22 cellular contexts compared by ENCODE assay signal in the genomic region with DNA sequence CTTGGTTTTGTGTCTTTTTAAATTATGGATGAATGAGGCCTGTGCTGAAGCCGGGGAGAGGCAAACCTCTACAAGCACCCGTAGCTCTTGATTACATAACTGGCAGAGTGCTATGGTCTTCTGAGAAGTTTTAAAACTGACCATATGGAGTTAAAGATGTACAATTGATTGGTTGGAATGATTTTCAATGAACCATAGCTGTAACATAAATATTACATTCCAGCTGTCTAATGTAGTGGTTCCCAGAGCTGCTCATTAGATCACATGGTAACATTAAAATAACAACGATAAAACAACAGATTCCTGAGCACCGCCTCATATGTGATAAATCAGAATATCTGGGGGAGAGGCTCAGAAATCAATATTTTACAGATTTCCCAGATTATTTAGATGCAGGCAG.
DNase-seq lines count a peak whose midpoint lies in the region; ATAC-seq, FAIRE-seq and TF ChIP-seq lines count a peak whose summit lies in the region.
"Had no signal": no experiment of that assay in that cellular context is flagged by ENCODE, and none has a peak within 500 bp of the region (broad histone marks: within the 10 kb centered on the region; RNA-seq: fewer than 3 reads in every experiment).

No MANE protein-coding gene starts in this region.

- ATAC-seq in activated T-helper 17 cell treated with anti-CD3 and anti-CD28 coated beads, Interleukin-2, amount 50 U/mL, for 72 hours (replicated peaks) = no peak
- ATAC-seq: foreskin keratinocyte, Right ventricle myocardium inferior had no signal

- H3K27ac Mint-ChIP-seq in activated T-helper 17 cell treated with anti-CD3 and anti-CD28 coated beads, Interleukin-2, amount 50 U/mL, for 72 hours = no peak overlapping the region
- H3K27ac Mint-ChIP-seq: activated CD4-positive, alpha-beta T cell treated with anti-CD3 and anti-CD28 coated beads, Interleukin-2, amount 10 ng/mL, durations not matched to agents 24 days and 14 days; endodermal cell had no signal

- H3K4me3 Mint-ChIP-seq in activated T-helper 17 cell treated with anti-CD3 and anti-CD28 coated beads, Interleukin-2, amount 50 U/mL, for 72 hours = no peak overlapping the region
- H3K4me3 Mint-ChIP-seq: activated CD4-positive, alpha-beta T cell treated with anti-CD3 and anti-CD28 coated beads, Interleukin-2, amount 10 ng/mL, durations not matched to agents 24 days and 14 days; endodermal cell had no signal

- FAIRE-seq in GM19239 (lab: Jason Lieb, UNC) = no peak
- FAIRE-seq: H54, kidney had no signal

- no peaks in the 10 kb centered on the region for H3K9me3 Mint-ChIP-seq in activated T-helper 17 cell treated with anti-CD3 and anti-CD28 coated beads, Interleukin-2, amount 50 U/mL, for 72 hours
- H3K9me3 Mint-ChIP-seq: activated CD4-positive, alpha-beta T cell treated with anti-CD3 and anti-CD28 coated beads, Interleukin-2, amount 10 ng/mL, durations not matched to agents 24 days and 14 days; endodermal cell had no signal

- H3K79me2 ChIP-seq in fibroblast of lung (ENCODE audit: control insufficient read depth, insufficient read depth, low read length) = no peaks in the 10 kb centered on the region

- peaks cover under 1% of the 10 kb centered on the region for H3K36me3 Mint-ChIP-seq in activated T-helper 17 cell treated with anti-CD3 and anti-CD28 coated beads, Interleukin-2, amount 50 U/mL, for 72 hours (ENCODE audit: low read depth)

- H3K4me2 ChIP-seq in fibroblast of lung (ENCODE audit: extremely low read depth, insufficient read depth, low read length) = peak overlapping the region; percentile 7

- DNase-seq in NCI-H69 (lab: John Stamatoyannopoulos, UW) (peak; percentile 6), fibroblast of lung (ENCODE audit: low read depth in 2 of 2) (peak; percentile 75 to 84), GM19239 (ENCODE audit: insufficient read length, low spot score) (no peak), NCI-H2171 (lab: John Stamatoyannopoulos, UW) (no peak), colonic mucosa (no peak)
- DNase-seq: activated CD4-positive, alpha-beta T cell treated with anti-CD3 and anti-CD28 coated beads, Interleukin-2, amount 10 ng/mL, durations not matched to agents 24 days and 14 days; activated CD8-positive, alpha-beta memory T cell treated with anti-CD3 and anti-CD28 coated beads, Interleukin-2, amount 50 U/mL, for 48 hours; activated effector memory CD4-positive, alpha-beta T cell treated with anti-CD3 and anti-CD28 coated beads, Interleukin-2, amount 50 U/mL, for 16 hours; adrenal gland; Caco-2; endodermal cell; foreskin keratinocyte; kidney; midbrain; NCI-H1417; NCI-H526 treated with DMSO at 0.1 percent for 48 hours had no signal

- H3K9ac ChIP-seq in fibroblast of lung (ENCODE audit: insufficient read depth, low read length) = no peak overlapping the region
- H3K9ac ChIP-seq in colonic mucosa (ENCODE audit: low read depth in 2 of 2, low read length in 2 of 2) = no peak overlapping the region

- H4K20me1 ChIP-seq in fibroblast of lung (ENCODE audit: control insufficient read depth, extremely low read depth, insufficient read depth, low read length) = no peaks in the 10 kb centered on the region

- TF ChIP-seq CTCF in fibroblast of lung (conservative IDR thresholded peaks at IDR 0.05 in 1 of 2, IDR thresholded peaks at IDR 0.05 in 1 of 2; ENCODE audit: low read depth in 1 of 2, low read length in 2 of 2) (no peak), colonic mucosa (IDR thresholded peaks at IDR 0.05) (no peak)

- H3K4me1 ChIP-seq in fibroblast of lung (ENCODE audit: control insufficient read depth, extremely low read depth, insufficient read depth, low read length) = peaks cover 60% of the 10 kb centered on the region
- H3K4me1 ChIP-seq in muscle layer of duodenum (ENCODE audit: control insufficient read depth in 1 of 2, insufficient read depth in 2 of 2, low read length in 2 of 2) = peaks cover 13 to 44% of the 10 kb centered on the region in 2 donors
- no peaks in the 10 kb centered on the region for H3K4me1 ChIP-seq in colonic mucosa

- H2AFZ ChIP-seq in fibroblast of lung (ENCODE audit: low read length) = no peak overlapping the region

- no peak overlapping the region for H3K4me3 ChIP-seq in fibroblast of lung (replicated peaks in 1 of 4; ENCODE audit: control extremely low read depth in 1 of 4, insufficient read depth in 1 of 4, low read depth in 3 of 4, low read length in 4 of 4)
- H3K4me3 ChIP-seq in muscle layer of duodenum (ENCODE audit: low read depth in 1 of 2, low read length in 2 of 2) = no peak overlapping the region
- H3K4me3 ChIP-seq in colonic mucosa = no peak overlapping the region
- H3K4me3 ChIP-seq: adrenal gland, right atrium auricular region, tibial nerve had no signal

- H3K9me3 ChIP-seq in fibroblast of lung (ENCODE audit: control insufficient read depth, insufficient read depth, low read depth, low read length) (no peaks in the 10 kb centered on the region), muscle layer of duodenum (ENCODE audit: control insufficient read depth in 1 of 2, low read length in 2 of 2) (no peaks in the 10 kb centered on the region), colonic mucosa (no peaks in the 10 kb centered on the region)
- H3K9me3 ChIP-seq: adrenal gland, Caco-2, right atrium auricular region, tibial nerve had no signal

- H3K27me3 Mint-ChIP-seq in activated T-helper 17 cell treated with anti-CD3 and anti-CD28 coated beads, Interleukin-2, amount 50 U/mL, for 72 hours = peaks cover 6% of the 10 kb centered on the region

- intact Hi-C loops in colonic mucosa (cut with DNase I) = no loop called here

- H3K27ac ChIP-seq in fibroblast of lung (ENCODE audit: insufficient read depth, low read length) (peak overlapping the region; percentile 74), muscle layer of duodenum (ENCODE audit: low read length) (peak overlapping the region; percentile 29), colonic mucosa (no peak overlapping the region)
- H3K27ac ChIP-seq: foreskin keratinocyte, right atrium auricular region, tibial nerve had no signal

- H3K36me3 ChIP-seq in fibroblast of lung (ENCODE audit: control insufficient read depth, insufficient read depth, low read length) (no peaks in the 10 kb centered on the region), muscle layer of duodenum (ENCODE audit: control insufficient read depth in 1 of 2, insufficient read depth in 2 of 2, low read length in 2 of 2) (no peaks in the 10 kb centered on the region), colonic mucosa (no peaks in the 10 kb centered on the region)
- H3K36me3 ChIP-seq: adrenal gland, right atrium auricular region, tibial nerve had no signal

- H3K27me3 ChIP-seq in fibroblast of lung (ENCODE audit: control insufficient read depth, insufficient read depth, low read length) = no peaks in the 10 kb centered on the region
- H3K27me3 ChIP-seq in muscle layer of duodenum (ENCODE audit: low read depth, low read length) = no peaks in the 10 kb centered on the region
- H3K27me3 ChIP-seq in colonic mucosa = no peaks in the 10 kb centered on the region
- H3K27me3 ChIP-seq: adrenal gland, foreskin keratinocyte, right atrium auricular region, tibial nerve had no signal

- peaks cover 16% of the 10 kb centered on the region for H3K4me1 Mint-ChIP-seq in activated T-helper 17 cell treated with anti-CD3 and anti-CD28 coated beads, Interleukin-2, amount 50 U/mL, for 72 hours

Comparison
In these comparisons a context has a peak if more than half of its experiments do, and no peak if none do; other contexts are left out.
1. DNase-seq: peak in NCI-H69 (single experiment) and fibroblast of lung (2 of 2); none in GM19239 (single experiment), NCI-H2171 (single experiment) and colonic mucosa (single experiment).